ENCODE assay signal across 18 cellular contexts in genomic region chr17:57490446-57490845, GRCh38.
"Had no signal": no experiment of that assay in that cellular context is flagged by ENCODE, and none has a peak within 500 bp of the region (broad histone marks: within the 10 kb centered on the region; RNA-seq: fewer than 3 reads in every experiment).

No MANE protein-coding gene starts in this region.

- ATAC-seq: effector memory CD8-positive, alpha-beta T cell; right cardiac atrium had no signal

- H3K27me3 ChIP-seq: ascending aorta, stomach, testis, upper lobe of left lung had no signal

- H3K9me3 ChIP-seq: ascending aorta, stomach, testis, upper lobe of left lung had no signal

- H3K27ac ChIP-seq: stomach, testis, upper lobe of left lung had no signal

- H3K4me2 ChIP-seq: smooth muscle cell had no signal

- H3K4me3 ChIP-seq: ascending aorta, lung, smooth muscle cell, stomach, testis, upper lobe of left lung had no signal

- H3K36me3 ChIP-seq: ascending aorta, stomach, upper lobe of left lung had no signal

- DNase-seq: activated CD4-positive, alpha-beta T cell treated with anti-CD3 and anti-CD28 coated beads, Interleukin-2, amount 50 U/mL, for 48 hours; activated effector memory CD4-positive, alpha-beta T cell treated with Interleukin-2 at 50 U/mL for 16 hours; activated naive CD4-positive, alpha-beta T cell treated with anti-CD3 and anti-CD28 coated beads, Interleukin-2, amount 50 U/mL, for 16 hours; activated T-cell treated with anti-CD3 and anti-CD28 coated beads for 4 hours; dermis blood vessel endothelial cell; effector memory CD8-positive, alpha-beta T cell; foreskin fibroblast; glutamatergic neuron; hippocampal formation; occipital lobe; stimulated activated CD4-positive, alpha-beta T cell treated with anti-CD3 and anti-CD28 coated beads, Interleukin-4, amount 100 ng/mL, for 1 hour; stomach; testis; upper lobe of left lung had no signal
